8 cellular contexts compared by ENCODE assay signal in the genomic region with DNA sequence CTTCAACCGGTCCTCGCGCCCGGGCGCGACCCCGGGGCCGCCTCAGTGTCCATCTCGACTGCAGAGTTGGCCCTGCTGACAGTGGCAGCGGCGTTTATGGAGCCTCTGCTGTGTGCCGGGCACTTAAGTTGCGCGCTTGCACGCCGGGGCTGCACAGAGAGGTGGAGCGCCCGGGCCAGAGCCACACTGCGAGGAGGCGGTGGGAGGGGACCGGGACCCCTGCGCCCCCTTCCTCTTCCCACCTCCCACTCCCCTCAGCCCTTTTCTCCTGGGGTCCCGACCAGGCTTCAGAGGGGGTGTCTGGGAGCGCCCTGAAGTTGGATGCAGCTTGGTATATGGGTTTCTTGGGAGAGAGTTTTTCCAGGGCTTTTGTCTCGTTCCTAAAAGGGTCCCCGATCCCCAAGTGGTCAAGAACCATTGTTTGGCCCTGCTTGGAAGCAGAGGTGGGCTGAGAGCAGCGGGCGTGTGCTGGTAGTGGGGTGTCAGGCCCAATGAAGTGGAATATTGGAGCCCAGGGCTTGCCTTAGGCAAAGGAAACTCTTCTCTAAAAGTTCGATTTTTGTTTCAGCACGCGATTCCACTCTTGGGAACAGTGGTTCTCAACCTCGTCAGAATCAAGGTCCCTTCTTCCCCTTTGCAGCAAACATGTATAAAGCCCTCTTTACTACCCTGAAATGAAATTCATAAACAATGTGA. TPM values are rescaled to one million over a fixed set of nuclear protein-coding genes. Genes with fewer than 3 reads are reported as not detected.
DNase-seq lines count a peak whose midpoint lies in the region; ATAC-seq and TF ChIP-seq lines count a peak whose summit lies in the region.

No MANE protein-coding gene starts in this region.

- peak; percentile 46 for DNase-seq in activated CD4-positive, alpha-beta T cell treated with anti-CD3 and anti-CD28 coated beads for 36 hours
- no peak for DNase-seq in activated CD4-positive, alpha-beta T cell treated with anti-CD3 and anti-CD28 coated beads, Interleukin-2, amount 50 U/mL, for 4 hours
- no peak for DNase-seq in activated B cell treated with CpG ODN at 0.5 μM for 24 hours
- DNase-seq in glutamatergic neuron = no peak
- peak; percentile 69 for DNase-seq in retina
- DNase-seq in NCI-H226 = no peak

- peak overlapping the region; percentile 81 for H3K27ac Mint-ChIP-seq in activated CD4-positive, alpha-beta T cell treated with anti-CD3 and anti-CD28 coated beads for 36 hours
- H3K27ac Mint-ChIP-seq in activated B cell treated with CpG ODN at 0.5 μM for 24 hours = no peak overlapping the region
- peak overlapping the region; percentile 70 for H3K27ac Mint-ChIP-seq in glutamatergic neuron (ENCODE audit: unreplicated experiment)

- peak overlapping the region; percentile 82 for H3K4me3 Mint-ChIP-seq in activated CD4-positive, alpha-beta T cell treated with anti-CD3 and anti-CD28 coated beads for 36 hours
- H3K4me3 Mint-ChIP-seq in activated B cell treated with CpG ODN at 0.5 μM for 24 hours (peak overlapping the region; percentile 82), glutamatergic neuron (ENCODE audit: unreplicated experiment) (peak overlapping the region; percentile 90)

- peaks cover 14% of the 10 kb centered on the region for H3K4me1 Mint-ChIP-seq in activated CD4-positive, alpha-beta T cell treated with anti-CD3 and anti-CD28 coated beads for 36 hours
- peaks cover 6% of the 10 kb centered on the region for H3K4me1 Mint-ChIP-seq in activated B cell treated with CpG ODN at 0.5 μM for 24 hours
- peaks cover 2% of the 10 kb centered on the region for H3K4me1 Mint-ChIP-seq in glutamatergic neuron (ENCODE audit: low read depth, unreplicated experiment)

- H3K27me3 Mint-ChIP-seq in activated CD4-positive, alpha-beta T cell treated with anti-CD3 and anti-CD28 coated beads for 36 hours = peaks cover 3% of the 10 kb centered on the region
- H3K27me3 Mint-ChIP-seq in activated B cell treated with CpG ODN at 0.5 μM for 24 hours (no peaks in the 10 kb centered on the region), glutamatergic neuron (ENCODE audit: unreplicated experiment) (no peaks in the 10 kb centered on the region)

- H3K36me3 Mint-ChIP-seq in activated CD4-positive, alpha-beta T cell treated with anti-CD3 and anti-CD28 coated beads for 36 hours (ENCODE audit: low read depth) = no peaks in the 10 kb centered on the region
- H3K36me3 Mint-ChIP-seq in activated B cell treated with CpG ODN at 0.5 μM for 24 hours (ENCODE audit: low read depth) = peaks cover 2% of the 10 kb centered on the region
- no peaks in the 10 kb centered on the region for H3K36me3 Mint-ChIP-seq in glutamatergic neuron (ENCODE audit: unreplicated experiment)

- H3K9me3 Mint-ChIP-seq in activated CD4-positive, alpha-beta T cell treated with anti-CD3 and anti-CD28 coated beads for 36 hours (ENCODE audit: low read depth) = no peaks in the 10 kb centered on the region
- H3K9me3 Mint-ChIP-seq in activated B cell treated with CpG ODN at 0.5 μM for 24 hours = no peaks in the 10 kb centered on the region
- H3K9me3 Mint-ChIP-seq in glutamatergic neuron (ENCODE audit: unreplicated experiment) = peaks cover 1% of the 10 kb centered on the region

- CTCF ChIA-PET in activated CD4-positive, alpha-beta T cell treated with anti-CD3 and anti-CD28 coated beads for 36 hours (lab: Charles Lee) = interaction anchor here (1.4 kb wide), 1 partner anchor 152 kb away, joined by 5 read pairs; a partner anchor contains a TSS
- CTCF ChIA-PET in activated B cell treated with CpG ODN at 0.5 μM for 24 hours (lab: Charles Lee) = no interaction called here

- intact Hi-C loops in activated CD4-positive, alpha-beta T cell treated with anti-CD3 and anti-CD28 coated beads for 36 hours (cut with DNase I, micrococcal nuclease) = loop anchor here (1.0 to 10.0 kb wide), 8 partner anchors 121 to 561 kb away; a partner anchor contains a TSS
- intact Hi-C loops in activated B cell treated with CpG ODN at 0.5 μM for 24 hours (cut with micrococcal nuclease) = loop anchor here (2.0 to 10.0 kb wide), 2 partner anchors 117 to 153 kb away; no protein-coding TSS in a partner anchor

- TF ChIP-seq CTCF in activated B cell treated with CpG ODN at 0.5 μM for 24 hours (IDR thresholded peaks at IDR 0.05) (no peak), glutamatergic neuron (IDR thresholded peaks at IDR 0.05; ENCODE audit: partially characterized antibody, unreplicated experiment) (no peak)

- ATAC-seq in activated CD4-positive, alpha-beta T cell treated with anti-CD3 and anti-CD28 coated beads for 36 hours = peak; percentile 64
- ATAC-seq in HG02943 (IDR thresholded peaks at IDR 0.05; ENCODE audit: low read depth, unreplicated experiment) (peak; percentile 22), activated B cell treated with CpG ODN at 0.5 μM for 24 hours (ENCODE audit: low read depth) (peak; percentile 38), GM21423 (IDR thresholded peaks at IDR 0.05; ENCODE audit: unreplicated experiment) (no peak)

- POLR2A ChIA-PET in activated CD4-positive, alpha-beta T cell treated with anti-CD3 and anti-CD28 coated beads for 36 hours (lab: Charles Lee) = no interaction called here
- POLR2A ChIA-PET in activated B cell treated with CpG ODN at 0.5 μM for 24 hours (lab: Charles Lee) = interaction anchor here (1.3 kb wide), 1 partner anchor 152 kb away, joined by 5 read pairs; a partner anchor contains a TSS

RNA-seq across cellular contexts. Expression of a gene that starts 0.6 kb away (rescaled TPM):
- 10 to 100 TPM in 1 of 2 experiments, 1 to 10 TPM in 1; 9.6 to 16.9 TPM for total RNA-seq in activated CD4-positive, alpha-beta T cell treated with anti-CD3 and anti-CD28 coated beads for 36 hours
- total RNA-seq in activated B cell treated with CpG ODN at 0.5 μM for 24 hours (20.9 and 23.9 TPM in 2 replicates), glutamatergic neuron (ENCODE audit: unreplicated experiment) (29.6 TPM)

Comparison
In these comparisons a context has a peak if more than half of its experiments do, and no peak if none do; other contexts are left out.
1. DNase-seq: peak in activated CD4-positive, alpha-beta T cell treated with anti-CD3 and anti-CD28 coated beads for 36 hours (single experiment) and retina (single experiment); none in activated CD4-positive, alpha-beta T cell treated with anti-CD3 and anti-CD28 coated beads, Interleukin-2, amount 50 U/mL, for 4 hours (0 of 2), activated B cell treated with CpG ODN at 0.5 μM for 24 hours (single experiment), glutamatergic neuron (single experiment) and NCI-H226 (single experiment).
2. Peak in every context shown above with its lines, with median percentiles within 50 percentile points of each other: H3K4me3 Mint-ChIP-seq.